ENCODE assay signal across 8 cellular contexts in genomic region chr5:174433098-174433497, GRCh38.
"Had no signal": no experiment of that assay in that cellular context is flagged by ENCODE, and none has a peak within 500 bp of the region (broad histone marks: within the 10 kb centered on the region; RNA-seq: fewer than 3 reads in every experiment).

No MANE protein-coding gene starts in this region.

- ATAC-seq: GM12878 had no signal

- DNase-seq: GDM1, GF-D8 had no signal

- FAIRE-seq: G401.6, GM12878, GM12891, GM12892, GM18507, GM19239 had no signal

- H3K4me3 ChIP-seq: GM12878 had no signal
